In the genomic region with DNA sequence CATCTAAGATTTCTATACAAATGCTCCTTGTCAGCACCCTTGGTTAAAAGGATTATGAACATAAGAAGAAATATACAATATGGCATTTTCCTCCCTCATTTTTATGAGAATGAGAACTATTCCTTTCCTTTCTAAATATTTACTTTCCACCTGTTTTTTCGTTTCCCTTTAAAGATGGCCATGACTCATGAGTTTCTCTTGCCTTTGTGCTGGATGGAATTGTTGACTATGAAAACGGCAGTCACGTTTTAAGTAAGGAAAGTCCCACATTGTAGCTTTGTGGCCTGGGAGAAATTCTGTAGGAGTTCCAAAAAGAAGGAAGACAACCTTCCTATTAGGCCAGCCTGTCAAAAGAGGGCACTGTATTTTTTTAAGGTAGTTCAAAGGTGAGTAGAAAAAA, we compare ENCODE assay signal across 27 cellular contexts.
DNase-seq lines count a peak whose midpoint lies in the region; ATAC-seq and TF ChIP-seq lines count a peak whose summit lies in the region.
"Had no signal": no experiment of that assay in that cellular context is flagged by ENCODE, and none has a peak within 500 bp of the region (broad histone marks: within the 10 kb centered on the region; RNA-seq: fewer than 3 reads in every experiment).

No MANE protein-coding gene starts in this region.

- intact Hi-C loops in activated T-helper 1 cell treated with anti-CD3 and anti-CD28 coated beads, Interleukin-12 subunit alpha, Interleukin-12 subunit beta, Interleukin-2, Interleukin-4 antibody, amounts not matched to agents 30 ng/mL and 10 ng/mL and 1 ng/mL, durations not matched to agents 14 hours and 24 hours and 36 hours (cut with micrococcal nuclease): no loop called here

- H3K4me3 Mint-ChIP-seq in HFFc6: peak overlapping the region; percentile 41; the same call in 1 of the 2 replicates
- H3K4me3 Mint-ChIP-seq in activated T-helper 1 cell treated with anti-CD3 and anti-CD28 coated beads, Interleukin-12 subunit alpha, Interleukin-12 subunit beta, Interleukin-2, Interleukin-4 antibody, amounts not matched to agents 30 ng/mL and 10 ng/mL and 1 ng/mL, durations not matched to agents 14 hours and 24 hours and 36 hours: no peak overlapping the region
- H3K4me3 Mint-ChIP-seq: activated CD4-positive, alpha-beta memory T cell treated with anti-CD3 and anti-CD28 coated beads for 36 hours; activated naive CD8-positive, alpha-beta T cell treated with anti-CD3 and anti-CD28 coated beads, Interleukin-2, amount 10 ng/mL, durations not matched to agents 7 days and 5 days; CD4-positive, CD25-positive, alpha-beta regulatory T cell; naive thymus-derived CD4-positive, alpha-beta T cell; stimulated activated memory B cell treated with anti-CD40 and anti-IgM and Interleukin-4, amounts not matched to agents 10 μg/mL and 1 μg/mL and 100 μg/mL, for 72 hours had no signal

- H3K27ac Mint-ChIP-seq in HFFc6: peak overlapping the region; percentile 50
- no peak overlapping the region for H3K27ac Mint-ChIP-seq in activated T-helper 1 cell treated with anti-CD3 and anti-CD28 coated beads, Interleukin-12 subunit alpha, Interleukin-12 subunit beta, Interleukin-2, Interleukin-4 antibody, amounts not matched to agents 30 ng/mL and 10 ng/mL and 1 ng/mL, durations not matched to agents 14 hours and 24 hours and 36 hours
- H3K27ac Mint-ChIP-seq: activated CD4-positive, alpha-beta memory T cell treated with anti-CD3 and anti-CD28 coated beads for 36 hours; activated naive CD8-positive, alpha-beta T cell treated with anti-CD3 and anti-CD28 coated beads, Interleukin-2, amount 10 ng/mL, durations not matched to agents 7 days and 5 days; CD4-positive, CD25-positive, alpha-beta regulatory T cell; naive thymus-derived CD4-positive, alpha-beta T cell; stimulated activated memory B cell treated with anti-CD40 and anti-IgM and Interleukin-4, amounts not matched to agents 10 μg/mL and 1 μg/mL and 100 μg/mL, for 72 hours had no signal

- DNase-seq in AG08395 (ENCODE audit: low spot score) (peak; percentile 31), HFFc6 (no peak), dermis blood vessel endothelial cell (peak; percentile 79), lung microvascular endothelial cell (ENCODE audit: low read depth in 2 of 2) (peak; percentile 64 to 89), GOT3 (lab: John Stamatoyannopoulos, UW) (no peak)
- no peak for DNase-seq in activated T-helper 1 cell treated with anti-CD3 and anti-CD28 coated beads, Interleukin-12 subunit alpha, Interleukin-12 subunit beta, Interleukin-2, Interleukin-4 antibody, amounts not matched to agents 30 ng/mL and 10 ng/mL and 1 ng/mL, durations not matched to agents 14 hours and 24 hours and 36 hours (ENCODE audit: low spot score)
- DNase-seq: ACHN; activated CD4-positive, alpha-beta memory T cell treated with anti-CD3 and anti-CD28 coated beads for 36 hours; activated effector memory CD4-positive, alpha-beta T cell treated with Interleukin-2 at 50 U/mL for 16 hours; activated naive CD8-positive, alpha-beta T cell treated with anti-CD3 and anti-CD28 coated beads, Interleukin-2, amount 10 ng/mL, durations not matched to agents 7 days and 5 days; body of pancreas; CD4-positive, CD25-positive, alpha-beta regulatory T cell; DMS 273 treated with DMSO at 0.1 percent for 48 hours; effector memory CD4-positive, alpha-beta T cell; KBM-7; naive thymus-derived CD4-positive, alpha-beta T cell; NCI-H1436 treated with DMSO at 0.1 percent for 48 hours; NCI-H2171; NCI-H524 treated with DMSO at 0.1 percent for 48 hours; Peyer's patch; stimulated activated CD4-positive, alpha-beta T cell treated with anti-CD3 and anti-CD28 coated beads, Interleukin-4, amount 100 ng/mL, for 1 hour; T-helper 1 cell; uterus had no signal

- no peaks in the 10 kb centered on the region for H3K9me3 Mint-ChIP-seq in HFFc6
- no peaks in the 10 kb centered on the region for H3K9me3 Mint-ChIP-seq in activated T-helper 1 cell treated with anti-CD3 and anti-CD28 coated beads, Interleukin-12 subunit alpha, Interleukin-12 subunit beta, Interleukin-2, Interleukin-4 antibody, amounts not matched to agents 30 ng/mL and 10 ng/mL and 1 ng/mL, durations not matched to agents 14 hours and 24 hours and 36 hours
- H3K9me3 Mint-ChIP-seq: activated CD4-positive, alpha-beta memory T cell treated with anti-CD3 and anti-CD28 coated beads for 36 hours; activated naive CD8-positive, alpha-beta T cell treated with anti-CD3 and anti-CD28 coated beads, Interleukin-2, amount 10 ng/mL, durations not matched to agents 7 days and 5 days; stimulated activated memory B cell treated with anti-CD40 and anti-IgM and Interleukin-4, amounts not matched to agents 10 μg/mL and 1 μg/mL and 100 μg/mL, for 72 hours had no signal

- peaks cover 8% of the 10 kb centered on the region; the same call in 1 of the 2 replicates for H3K27me3 Mint-ChIP-seq in HFFc6 (ENCODE audit: insufficient read depth)
- peaks cover 1% of the 10 kb centered on the region for H3K27me3 Mint-ChIP-seq in activated T-helper 1 cell treated with anti-CD3 and anti-CD28 coated beads, Interleukin-12 subunit alpha, Interleukin-12 subunit beta, Interleukin-2, Interleukin-4 antibody, amounts not matched to agents 30 ng/mL and 10 ng/mL and 1 ng/mL, durations not matched to agents 14 hours and 24 hours and 36 hours (ENCODE audit: insufficient read depth)
- H3K27me3 Mint-ChIP-seq: activated CD4-positive, alpha-beta memory T cell treated with anti-CD3 and anti-CD28 coated beads for 36 hours; activated naive CD8-positive, alpha-beta T cell treated with anti-CD3 and anti-CD28 coated beads, Interleukin-2, amount 10 ng/mL, durations not matched to agents 7 days and 5 days; CD4-positive, CD25-positive, alpha-beta regulatory T cell; stimulated activated memory B cell treated with anti-CD40 and anti-IgM and Interleukin-4, amounts not matched to agents 10 μg/mL and 1 μg/mL and 100 μg/mL, for 72 hours had no signal

- TF ChIP-seq CTCF in HFFc6 (IDR thresholded peaks at IDR 0.05): no peak

- no peaks in the 10 kb centered on the region for H3K36me3 Mint-ChIP-seq in HFFc6 (ENCODE audit: low read depth)
- no peaks in the 10 kb centered on the region for H3K36me3 Mint-ChIP-seq in activated T-helper 1 cell treated with anti-CD3 and anti-CD28 coated beads, Interleukin-12 subunit alpha, Interleukin-12 subunit beta, Interleukin-2, Interleukin-4 antibody, amounts not matched to agents 30 ng/mL and 10 ng/mL and 1 ng/mL, durations not matched to agents 14 hours and 24 hours and 36 hours (ENCODE audit: low read depth)
- H3K36me3 Mint-ChIP-seq: activated CD4-positive, alpha-beta memory T cell treated with anti-CD3 and anti-CD28 coated beads for 36 hours; activated naive CD8-positive, alpha-beta T cell treated with anti-CD3 and anti-CD28 coated beads, Interleukin-2, amount 10 ng/mL, durations not matched to agents 7 days and 5 days; CD4-positive, CD25-positive, alpha-beta regulatory T cell; naive thymus-derived CD4-positive, alpha-beta T cell; stimulated activated memory B cell treated with anti-CD40 and anti-IgM and Interleukin-4, amounts not matched to agents 10 μg/mL and 1 μg/mL and 100 μg/mL, for 72 hours had no signal

- H3K4me1 Mint-ChIP-seq in HFFc6 (ENCODE audit: low read depth): peaks cover 19% of the 10 kb centered on the region
- no peaks in the 10 kb centered on the region for H3K4me1 Mint-ChIP-seq in activated T-helper 1 cell treated with anti-CD3 and anti-CD28 coated beads, Interleukin-12 subunit alpha, Interleukin-12 subunit beta, Interleukin-2, Interleukin-4 antibody, amounts not matched to agents 30 ng/mL and 10 ng/mL and 1 ng/mL, durations not matched to agents 14 hours and 24 hours and 36 hours (ENCODE audit: low read depth)
- H3K4me1 Mint-ChIP-seq: activated naive CD8-positive, alpha-beta T cell treated with anti-CD3 and anti-CD28 coated beads, Interleukin-2, amount 10 ng/mL, durations not matched to agents 7 days and 5 days; CD4-positive, CD25-positive, alpha-beta regulatory T cell; naive thymus-derived CD4-positive, alpha-beta T cell; stimulated activated memory B cell treated with anti-CD40 and anti-IgM and Interleukin-4, amounts not matched to agents 10 μg/mL and 1 μg/mL and 100 μg/mL, for 72 hours had no signal

- ATAC-seq in HG03457 (IDR thresholded peaks at IDR 0.05; ENCODE audit: unreplicated experiment): no peak
- no peak for ATAC-seq in GM21576 (IDR thresholded peaks at IDR 0.05; ENCODE audit: unreplicated experiment)
- ATAC-seq: activated CD4-positive, CD25-positive, alpha-beta regulatory T cell treated with anti-CD3 and anti-CD28 coated beads, Interleukin-2, amount 50 U/mL, for 24 hours; body of pancreas; naive thymus-derived CD4-positive, alpha-beta T cell; stimulated activated memory B cell treated with anti-CD40 and anti-IgM and Interleukin-4, amounts not matched to agents 10 μg/mL and 1 μg/mL and 100 μg/mL, for 72 hours had no signal

Comparison
In these comparisons a context has a peak if more than half of its experiments do, and no peak if none do; other contexts are left out.
1. DNase-seq: peak in AG08395 (single experiment), dermis blood vessel endothelial cell (single experiment) and lung microvascular endothelial cell (2 of 2); none in HFFc6 (single experiment), GOT3 (single experiment) and activated T-helper 1 cell treated with anti-CD3 and anti-CD28 coated beads, Interleukin-12 subunit alpha, Interleukin-12 subunit beta, Interleukin-2, Interleukin-4 antibody, amounts not matched to agents 30 ng/mL and 10 ng/mL and 1 ng/mL, durations not matched to agents 14 hours and 24 hours and 36 hours (single experiment).